ENCODE assay signal across 1 cellular context in genomic region chr6:151391021-151391470, GRCh38.
TF ChIP-seq lines count a peak whose summit lies in the region.

No MANE protein-coding gene starts in this region.

TF ChIP-seq in HEK293, 187 proteins besides CTCF, POLR2A, EP300 and RAD21 (continued from another document):
- TF ChIP-seq ZNF785 (tag by site-specific recombination; IDR thresholded peaks at IDR 0.05): peak; percentile 29; the same call in 1 of the 2 replicates
- TF ChIP-seq KLF16 (tag by site-specific recombination; IDR thresholded peaks at IDR 0.05): 0 out of 2 replicates have a peak, but pooled peaks have one; percentile 34
- no peak for TF ChIP-seq ZBTB26 (tag by site-specific recombination; optimal IDR thresholded peaks at IDR 0.05)
- peak; percentile 71 for TF ChIP-seq ZBTB20 (tag by site-specific recombination; IDR thresholded peaks at IDR 0.05)
- peak; percentile 78 for TF ChIP-seq ZNF223 (tag by site-specific recombination; IDR thresholded peaks at IDR 0.05)
- peak; percentile 25; the same call in 1 of the 2 replicates for TF ChIP-seq KLF10 (tag by site-specific recombination; IDR thresholded peaks at IDR 0.05)
- no peak for TF ChIP-seq MEIS1 (CRISPR knock-in tag; IDR thresholded peaks at IDR 0.05; ENCODE audit: borderline replicate concordance)
- no peak for TF ChIP-seq ZNF404 (tag by site-specific recombination; IDR thresholded peaks at IDR 0.05)
- TF ChIP-seq ZNF391 (tag by site-specific recombination; IDR thresholded peaks at IDR 0.05; ENCODE audit: borderline replicate concordance, low read depth): 0 out of 2 replicates have a peak, but pooled peaks have one; percentile 22
- TF ChIP-seq FEZF1 (tag by site-specific recombination; IDR thresholded peaks at IDR 0.05): no peak
- TF ChIP-seq ZNF513 (tag by site-specific recombination; IDR thresholded peaks at IDR 0.05): no peak
- no peak for TF ChIP-seq ZFP41 (tag by site-specific recombination; IDR thresholded peaks at IDR 0.05; ENCODE audit: borderline replicate concordance)
- TF ChIP-seq HOXC10 (CRISPR knock-in tag; IDR thresholded peaks at IDR 0.05): peak; percentile 51; the same call in 1 of the 2 replicates
- TF ChIP-seq ZNF335 (tag by site-specific recombination; conservative IDR thresholded peaks at IDR 0.05): peak; percentile 86
- TF ChIP-seq ZSCAN30 (tag by site-specific recombination; IDR thresholded peaks at IDR 0.05): 0 out of 2 replicates have a peak, but pooled peaks have one; percentile 45
- 0 out of 2 replicates have a peak, but pooled peaks have one; percentile 38 for TF ChIP-seq ZBTB48 (tag by site-specific recombination; IDR thresholded peaks at IDR 0.05)
- TF ChIP-seq ZNF704 (tag by site-specific recombination; IDR thresholded peaks at IDR 0.05): no peak
- TF ChIP-seq MYNN (tag by site-specific recombination; IDR thresholded peaks at IDR 0.05; ENCODE audit: borderline replicate concordance): peak; percentile 32; the same call in 1 of the 2 replicates
- peak; percentile 60; the same call in 1 of the 2 replicates for TF ChIP-seq ZNF561 (tag by site-specific recombination; IDR thresholded peaks at IDR 0.05; ENCODE audit: borderline replicate concordance)
- peak; percentile 81 for TF ChIP-seq EGR2 (tag by site-specific recombination; IDR thresholded peaks at IDR 0.05; ENCODE audit: low read depth)
